In genomic region chr15:25701716-25702465, GRCh38 we compare ENCODE assay signal across 17 cellular contexts.
DNase-seq lines count a peak whose midpoint lies in the region; ATAC-seq, FAIRE-seq and TF ChIP-seq lines count a peak whose summit lies in the region.
"Had no signal": no experiment of that assay in that cellular context is flagged by ENCODE, and none has a peak within 500 bp of the region (broad histone marks: within the 10 kb centered on the region; RNA-seq: fewer than 3 reads in every experiment).

No MANE protein-coding gene starts in this region.

- H3K9me3 Mint-ChIP-seq in HFFc6: no peaks in the 10 kb centered on the region
- H3K9me3 Mint-ChIP-seq: CD8-positive, alpha-beta T cell had no signal

- WGBS in smooth muscle cell (ENCODE audit: low lambda C conversion rate): 89% methylated on average over 19 of the region's 19 CpGs

- no peak for TF ChIP-seq CTCF in HFFc6 (IDR thresholded peaks at IDR 0.05)
- no peak for TF ChIP-seq CTCF in RWPE2 (IDR thresholded peaks at IDR 0.05; ENCODE audit: poor library complexity, severe bottlenecking)
- no peak for TF ChIP-seq CTCF in kidney (IDR thresholded peaks at IDR 0.05; ENCODE audit: borderline replicate concordance, extremely low read depth, insufficient read depth)
- no peak for TF ChIP-seq CTCF in smooth muscle cell (IDR thresholded peaks at IDR 0.05; ENCODE audit: borderline replicate concordance, insufficient read depth, poor library complexity, severe bottlenecking)
- TF ChIP-seq CTCF in lower lobe of right lung (IDR thresholded peaks at IDR 0.05): no peak

- no peak overlapping the region for H3K9ac ChIP-seq in kidney (ENCODE audit: low read length in 2 of 2)
- no peak overlapping the region for H3K9ac ChIP-seq in smooth muscle cell (ENCODE audit: low read depth)
- H3K9ac ChIP-seq: BLaER1 treated with 17β-estradiol and CSF1 and Interleukin-3, amounts not matched to agents 10 nM and 100 nM had no signal

- no peaks in the 10 kb centered on the region for H3K9me3 ChIP-seq in RWPE2 (ENCODE audit: severe bottlenecking)
- H3K9me3 ChIP-seq in kidney (ENCODE audit: control insufficient read depth in 1 of 2, low read length in 2 of 2): no peaks in the 10 kb centered on the region
- H3K9me3 ChIP-seq in smooth muscle cell (replicated peaks; ENCODE audit: low read depth): no peaks in the 10 kb centered on the region
- no peaks in the 10 kb centered on the region for H3K9me3 ChIP-seq in lower lobe of right lung
- H3K9me3 ChIP-seq: BLaER1 treated with 17β-estradiol and CSF1 and Interleukin-3, amounts not matched to agents 10 nM and 100 nM had no signal

- H3K4me1 ChIP-seq in RWPE2 (ENCODE audit: insufficient read depth, poor library complexity, severe bottlenecking) (no peaks in the 10 kb centered on the region), kidney (ENCODE audit: control insufficient read depth in 1 of 2, insufficient read depth in 1 of 2, low read depth in 1 of 2, low read length in 2 of 2) (no peaks in the 10 kb centered on the region), smooth muscle cell (ENCODE audit: low read depth) (no peaks in the 10 kb centered on the region), lower lobe of right lung (no peaks in the 10 kb centered on the region)
- H3K4me1 ChIP-seq: BLaER1 treated with 17β-estradiol and CSF1 and Interleukin-3, amounts not matched to agents 10 nM and 100 nM had no signal

- peaks cover 20% of the 10 kb centered on the region for H3K36me3 Mint-ChIP-seq in HFFc6 (ENCODE audit: low read depth)

- no peak for DNase-seq in HFFc6
- DNase-seq in RWPE2 (ENCODE audit: low spot score): peak; percentile 47
- DNase-seq in kidney: peak; percentile 30
- no peak for DNase-seq in smooth muscle cell (lab: John Stamatoyannopoulos, UW; ENCODE audit: unreplicated experiment)
- no peak for DNase-seq in NCI-H510A treated with DMSO at 0.1 percent for 48 hours (lab: John Stamatoyannopoulos, UW)
- no peak for DNase-seq in amygdala (lab: John Stamatoyannopoulos, UW)
- no peak for DNase-seq in lower lobe of right lung
- DNase-seq: Calu3; CD8-positive, alpha-beta T cell; DMS53; MM.1S; NCI-H1092 treated with DMSO at 0.1 percent for 48 hours; NCI-H2081; NCI-H2171 treated with DMSO at 0.1 percent for 48 hours; NCI-H446 treated with DMSO at 0.1 percent for 48 hours had no signal

- no peaks in the 10 kb centered on the region; the same call in 1 of the 2 replicates for H3K27me3 Mint-ChIP-seq in HFFc6 (ENCODE audit: insufficient read depth)

- no peaks in the 10 kb centered on the region for H3K79me2 ChIP-seq in smooth muscle cell (ENCODE audit: low read depth)

- H3K4me1 Mint-ChIP-seq in HFFc6 (ENCODE audit: low read depth): peaks cover 16% of the 10 kb centered on the region

- H3K4me3 ChIP-seq in RWPE2 (ENCODE audit: severe bottlenecking): no peak overlapping the region
- H3K4me3 ChIP-seq in kidney (ENCODE audit: low read length in 2 of 2): no peak overlapping the region
- H3K4me3 ChIP-seq in smooth muscle cell: no peak overlapping the region
- no peak overlapping the region for H3K4me3 ChIP-seq in lower lobe of right lung
- H3K4me3 ChIP-seq: BLaER1 treated with 17β-estradiol and CSF1 and Interleukin-3, amounts not matched to agents 10 nM and 100 nM had no signal

- H3K27ac Mint-ChIP-seq in HFFc6: 0 out of 2 replicates have a peak overlapping the region, but pooled peaks have one; percentile 29
- H3K27ac Mint-ChIP-seq: CD8-positive, alpha-beta T cell had no signal

- ATAC-seq in RWPE2 (ENCODE audit: low read depth): no peak
- ATAC-seq in lower lobe of right lung: no peak
- ATAC-seq: CD8-positive, alpha-beta T cell had no signal

- intact Hi-C loops in kidney (cut with DNase I) (no loop called here), lower lobe of right lung (cut with DNase I) (no loop called here)

- H3K4me3 Mint-ChIP-seq in HFFc6: no peak overlapping the region
- H3K4me3 Mint-ChIP-seq: CD8-positive, alpha-beta T cell had no signal

- H3K36me3 ChIP-seq in RWPE2 (ENCODE audit: low read depth) (no peaks in the 10 kb centered on the region), kidney (ENCODE audit: control insufficient read depth in 1 of 2, insufficient read depth in 2 of 2, low read length in 2 of 2) (no peaks in the 10 kb centered on the region), smooth muscle cell (ENCODE audit: low read depth) (no peaks in the 10 kb centered on the region), lower lobe of right lung (peaks cover 22% of the 10 kb centered on the region)

- no peaks in the 10 kb centered on the region for H3F3A ChIP-seq in smooth muscle cell (ENCODE audit: low read depth)

- H3K27ac ChIP-seq in RWPE2 (ENCODE audit: poor library complexity, severe bottlenecking) (no peak overlapping the region), kidney (ENCODE audit: low read depth in 2 of 2, low read length in 2 of 2) (no peak overlapping the region), smooth muscle cell (ENCODE audit: low read depth) (peak overlapping the region; percentile 36), lower lobe of right lung (no peak overlapping the region)
- H3K27ac ChIP-seq: BLaER1 treated with 17β-estradiol and CSF1 and Interleukin-3, amounts not matched to agents 10 nM and 100 nM had no signal

- H3K27me3 ChIP-seq in RWPE2 (ENCODE audit: insufficient read depth, poor library complexity, severe bottlenecking) (no peaks in the 10 kb centered on the region), smooth muscle cell (ENCODE audit: low read depth) (no peaks in the 10 kb centered on the region), lower lobe of right lung (ENCODE audit: low read depth) (no peaks in the 10 kb centered on the region)
- H3K27me3 ChIP-seq: BLaER1 treated with 17β-estradiol and CSF1 and Interleukin-3, amounts not matched to agents 10 nM and 100 nM had no signal

- no peak overlapping the region for H2AFZ ChIP-seq in smooth muscle cell (ENCODE audit: low read depth)

- no peaks in the 10 kb centered on the region for H4K20me1 ChIP-seq in smooth muscle cell (ENCODE audit: low read depth)
- H4K20me1 ChIP-seq: BLaER1 treated with 17β-estradiol and CSF1 and Interleukin-3, amounts not matched to agents 10 nM and 100 nM had no signal

- no peak overlapping the region for H3K4me2 ChIP-seq in smooth muscle cell
- H3K4me2 ChIP-seq: BLaER1 treated with 17β-estradiol and CSF1 and Interleukin-3, amounts not matched to agents 10 nM and 100 nM had no signal

- no peak for FAIRE-seq in kidney (lab: Jason Lieb, UNC)
- FAIRE-seq: H54 had no signal

Comparison
In these comparisons a context has a peak if more than half of its experiments do, and no peak if none do; other contexts are left out.
1. DNase-seq: peak in RWPE2 (single experiment) and kidney (single experiment); none in HFFc6 (single experiment), smooth muscle cell (single experiment), NCI-H510A treated with DMSO at 0.1 percent for 48 hours (single experiment), amygdala (0 of 56) and lower lobe of right lung (single experiment).